Comparison of ENCODE assay signal across 2 cellular contexts in the genomic region with DNA sequence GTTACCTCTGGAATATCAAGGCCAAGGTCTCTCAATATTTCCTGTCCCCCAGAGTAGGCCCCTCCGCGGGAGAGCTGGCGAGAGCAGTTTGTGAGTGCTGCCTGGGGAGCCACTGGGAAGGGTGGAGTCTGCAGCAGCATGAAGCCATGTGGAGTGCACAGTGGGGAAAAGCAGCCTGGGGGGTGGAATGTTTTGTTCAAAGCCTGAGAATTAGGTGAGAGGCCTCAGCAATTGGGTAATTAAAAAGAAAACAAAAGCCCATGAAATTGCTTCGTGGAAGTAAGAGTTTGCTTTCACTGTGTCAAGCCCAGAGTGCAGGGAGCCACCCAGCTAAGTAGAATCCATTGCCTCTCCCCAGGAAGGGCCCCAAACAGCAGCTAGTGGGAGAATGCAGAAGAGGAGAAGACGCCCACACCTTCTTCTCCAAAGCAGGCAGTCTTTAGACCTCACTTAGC.
TF ChIP-seq lines count a peak whose summit lies in the region.

No MANE protein-coding gene starts in this region.

TF ChIP-seq in IMR-90, 13 proteins besides CTCF, POLR2A, EP300 and RAD21:
- TF ChIP-seq, protein P1, sequence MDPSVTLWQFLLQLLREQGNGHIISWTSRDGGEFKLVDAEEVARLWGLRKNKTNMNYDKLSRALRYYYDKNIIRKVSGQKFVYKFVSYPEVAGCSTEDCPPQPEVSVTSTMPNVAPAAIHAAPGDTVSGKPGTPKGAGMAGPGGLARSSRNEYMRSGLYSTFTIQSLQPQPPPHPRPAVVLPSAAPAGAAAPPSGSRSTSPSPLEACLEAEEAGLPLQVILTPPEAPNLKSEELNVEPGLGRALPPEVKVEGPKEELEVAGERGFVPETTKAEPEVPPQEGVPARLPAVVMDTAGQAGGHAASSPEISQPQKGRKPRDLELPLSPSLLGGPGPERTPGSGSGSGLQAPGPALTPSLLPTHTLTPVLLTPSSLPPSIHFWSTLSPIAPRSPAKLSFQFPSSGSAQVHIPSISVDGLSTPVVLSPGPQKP (IDR thresholded peaks at IDR 0.05; ENCODE audit: borderline replicate concordance, low read depth, low read length), result no peak
- no peak for TF ChIP-seq FOS (IDR thresholded peaks at IDR 0.05; ENCODE audit: low read depth, low read length)
- TF ChIP-seq BHLHE40 (IDR thresholded peaks at IDR 0.05; ENCODE audit: low read depth, low read length), result no peak
- no peak for TF ChIP-seq SMC3 (IDR thresholded peaks at IDR 0.05; ENCODE audit: low read depth, low read length)
- no peak for TF ChIP-seq CHD1 (IDR thresholded peaks at IDR 0.05; ENCODE audit: low read depth, low read length)
- TF ChIP-seq, protein P2, sequence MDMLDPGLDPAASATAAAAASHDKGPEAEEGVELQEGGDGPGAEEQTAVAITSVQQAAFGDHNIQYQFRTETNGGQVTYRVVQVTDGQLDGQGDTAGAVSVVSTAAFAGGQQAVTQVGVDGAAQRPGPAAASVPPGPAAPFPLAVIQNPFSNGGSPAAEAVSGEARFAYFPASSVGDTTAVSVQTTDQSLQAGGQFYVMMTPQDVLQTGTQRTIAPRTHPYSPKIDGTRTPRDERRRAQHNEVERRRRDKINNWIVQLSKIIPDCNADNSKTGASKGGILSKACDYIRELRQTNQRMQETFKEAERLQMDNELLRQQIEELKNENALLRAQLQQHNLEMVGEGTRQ (IDR thresholded peaks at IDR 0.05; ENCODE audit: low read depth, low read length), result no peak
- TF ChIP-seq MXI1 (IDR thresholded peaks at IDR 0.05; ENCODE audit: borderline replicate concordance, low read depth, low read length), result no peak
- TF ChIP-seq MAZ (IDR thresholded peaks at IDR 0.05; ENCODE audit: borderline replicate concordance, low read depth, low read length), result no peak
- no peak for TF ChIP-seq RFX5 (IDR thresholded peaks at IDR 0.05; ENCODE audit: low read depth, low read length)
- no peak for TF ChIP-seq RCOR1 (IDR thresholded peaks at IDR 0.05; ENCODE audit: insufficient replicate concordance, low read length)
- no peak for TF ChIP-seq NFE2L2 (IDR thresholded peaks at IDR 0.05; ENCODE audit: low read depth, low read length)
- TF ChIP-seq CEBPB (IDR thresholded peaks at IDR 0.05; ENCODE audit: low read depth, low read length), result no peak
- TF ChIP-seq MAFK (IDR thresholded peaks at IDR 0.05; ENCODE audit: low read depth, low read length), result no peak

TF ChIP-seq in WTC11, 78 proteins besides CTCF, POLR2A, EP300 and RAD21:
- TF ChIP-seq FOXJ3 (CRISPR knock-in tag; IDR thresholded peaks at IDR 0.05; ENCODE audit: borderline replicate concordance) (no peak), NFYB (CRISPR knock-in tag; conservative IDR thresholded peaks at IDR 0.05; ENCODE audit: low read depth) (no peak), NR1H2 (CRISPR knock-in tag; IDR thresholded peaks at IDR 0.05) (no peak), JAZF1 (CRISPR knock-in tag; IDR thresholded peaks at IDR 0.05) (no peak), ZNF317 (CRISPR knock-in tag; IDR thresholded peaks at IDR 0.05; ENCODE audit: borderline replicate concordance, low read depth) (no peak), ZBTB21 (CRISPR knock-in tag; IDR thresholded peaks at IDR 0.05; ENCODE audit: borderline replicate concordance) (no peak), RORB (CRISPR knock-in tag; IDR thresholded peaks at IDR 0.05) (no peak), TEAD1 (CRISPR knock-in tag; IDR thresholded peaks at IDR 0.05) (no peak)
- TF ChIP-seq, protein P3, sequence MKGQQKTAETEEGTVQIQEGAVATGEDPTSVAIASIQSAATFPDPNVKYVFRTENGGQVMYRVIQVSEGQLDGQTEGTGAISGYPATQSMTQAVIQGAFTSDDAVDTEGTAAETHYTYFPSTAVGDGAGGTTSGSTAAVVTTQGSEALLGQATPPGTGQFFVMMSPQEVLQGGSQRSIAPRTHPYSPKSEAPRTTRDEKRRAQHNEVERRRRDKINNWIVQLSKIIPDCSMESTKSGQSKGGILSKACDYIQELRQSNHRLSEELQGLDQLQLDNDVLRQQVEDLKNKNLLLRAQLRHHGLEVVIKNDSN (CRISPR knock-in tag; IDR thresholded peaks at IDR 0.05), result no peak
- TF ChIP-seq, protein P4, sequence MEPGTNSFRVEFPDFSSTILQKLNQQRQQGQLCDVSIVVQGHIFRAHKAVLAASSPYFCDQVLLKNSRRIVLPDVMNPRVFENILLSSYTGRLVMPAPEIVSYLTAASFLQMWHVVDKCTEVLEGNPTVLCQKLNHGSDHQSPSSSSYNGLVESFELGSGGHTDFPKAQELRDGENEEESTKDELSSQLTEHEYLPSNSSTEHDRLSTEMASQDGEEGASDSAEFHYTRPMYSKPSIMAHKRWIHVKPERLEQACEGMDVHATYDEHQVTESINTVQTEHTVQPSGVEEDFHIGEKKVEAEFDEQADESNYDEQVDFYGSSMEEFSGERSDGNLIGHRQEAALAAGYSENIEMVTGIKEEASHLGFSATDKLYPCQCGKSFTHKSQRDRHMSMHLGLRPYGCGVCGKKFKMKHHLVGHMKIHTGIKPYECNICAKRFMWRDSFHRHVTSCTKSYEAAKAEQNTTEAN (CRISPR knock-in tag; IDR thresholded peaks at IDR 0.05), result no peak
- TF ChIP-seq, protein P5, sequence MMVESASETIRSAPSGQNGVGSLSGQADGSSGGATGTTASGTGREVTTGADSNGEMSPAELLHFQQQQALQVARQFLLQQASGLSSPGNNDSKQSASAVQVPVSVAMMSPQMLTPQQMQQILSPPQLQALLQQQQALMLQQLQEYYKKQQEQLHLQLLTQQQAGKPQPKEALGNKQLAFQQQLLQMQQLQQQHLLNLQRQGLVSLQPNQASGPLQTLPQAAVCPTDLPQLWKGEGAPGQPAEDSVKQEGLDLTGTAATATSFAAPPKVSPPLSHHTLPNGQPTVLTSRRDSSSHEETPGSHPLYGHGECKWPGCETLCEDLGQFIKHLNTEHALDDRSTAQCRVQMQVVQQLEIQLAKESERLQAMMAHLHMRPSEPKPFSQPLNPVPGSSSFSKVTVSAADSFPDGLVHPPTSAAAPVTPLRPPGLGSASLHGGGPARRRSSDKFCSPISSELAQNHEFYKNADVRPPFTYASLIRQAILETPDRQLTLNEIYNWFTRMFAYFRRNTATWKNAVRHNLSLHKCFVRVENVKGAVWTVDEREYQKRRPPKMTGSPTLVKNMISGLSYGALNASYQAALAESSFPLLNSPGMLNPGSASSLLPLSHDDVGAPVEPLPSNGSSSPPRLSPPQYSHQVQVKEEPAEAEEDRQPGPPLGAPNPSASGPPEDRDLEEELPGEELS (CRISPR knock-in tag; IDR thresholded peaks at IDR 0.05), result no peak
- TF ChIP-seq, protein P6, sequence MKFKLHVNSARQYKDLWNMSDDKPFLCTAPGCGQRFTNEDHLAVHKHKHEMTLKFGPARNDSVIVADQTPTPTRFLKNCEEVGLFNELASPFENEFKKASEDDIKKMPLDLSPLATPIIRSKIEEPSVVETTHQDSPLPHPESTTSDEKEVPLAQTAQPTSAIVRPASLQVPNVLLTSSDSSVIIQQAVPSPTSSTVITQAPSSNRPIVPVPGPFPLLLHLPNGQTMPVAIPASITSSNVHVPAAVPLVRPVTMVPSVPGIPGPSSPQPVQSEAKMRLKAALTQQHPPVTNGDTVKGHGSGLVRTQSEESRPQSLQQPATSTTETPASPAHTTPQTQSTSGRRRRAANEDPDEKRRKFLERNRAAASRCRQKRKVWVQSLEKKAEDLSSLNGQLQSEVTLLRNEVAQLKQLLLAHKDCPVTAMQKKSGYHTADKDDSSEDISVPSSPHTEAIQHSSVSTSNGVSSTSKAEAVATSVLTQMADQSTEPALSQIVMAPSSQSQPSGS (CRISPR knock-in tag; IDR thresholded peaks at IDR 0.05; ENCODE audit: borderline replicate concordance, low read depth), result no peak
- TF ChIP-seq, protein P2 (CRISPR knock-in tag; IDR thresholded peaks at IDR 0.05), result no peak
